ENCODE assay signal across 16 cellular contexts in the genomic region with DNA sequence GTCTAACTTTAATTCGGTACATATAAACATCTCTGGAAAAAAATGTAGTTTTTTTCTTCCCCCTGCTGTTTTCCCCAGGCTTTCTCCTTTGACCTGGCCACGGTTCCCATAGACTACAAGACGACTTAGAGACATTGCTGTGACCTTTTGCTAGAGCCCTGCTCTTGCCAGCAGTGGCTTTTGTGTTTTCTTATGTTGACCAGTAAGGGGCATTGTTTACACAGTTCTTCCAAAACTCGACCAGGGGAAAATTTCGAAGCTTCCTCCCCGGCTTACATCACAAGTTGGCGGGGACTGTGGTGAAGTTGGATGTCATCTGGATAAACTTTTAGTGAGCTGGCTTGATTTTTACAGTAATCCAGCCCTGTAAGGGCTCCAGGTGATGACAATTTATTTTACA. TPM values are rescaled to one million over a fixed set of nuclear protein-coding genes. Genes with fewer than 3 reads are reported as not detected.
DNase-seq lines count a peak whose midpoint lies in the region; ATAC-seq and TF ChIP-seq lines count a peak whose summit lies in the region.
"Had no signal": no experiment of that assay in that cellular context is flagged by ENCODE, and none has a peak within 500 bp of the region (broad histone marks: within the 10 kb centered on the region; RNA-seq: fewer than 3 reads in every experiment).

No MANE protein-coding gene starts in this region.

- ATAC-seq in GM23338 (peak; percentile 71), HG03565 (IDR thresholded peaks at IDR 0.05; ENCODE audit: unreplicated experiment) (no peak)
- ATAC-seq: activated T-cell treated with anti-CD3 and anti-CD28 coated beads, Interleukin-2, amount 50 U/mL, for 72 hours; natural killer cell; sciatic nerve had no signal

- no peak overlapping the region for H3K27ac Mint-ChIP-seq in GM23338
- H3K27ac Mint-ChIP-seq in mesothelial cell of epicardium = no peak overlapping the region
- H3K27ac Mint-ChIP-seq: activated T-cell treated with anti-CD3 and anti-CD28 coated beads, Interleukin-2, amount 50 U/mL, for 72 hours; natural killer cell had no signal

- no peaks in the 10 kb centered on the region for H3K27me3 ChIP-seq in GM23338 (ENCODE audit: insufficient read depth)
- H3K27me3 ChIP-seq in Peyer's patch = no peaks in the 10 kb centered on the region

- DNase-seq in G401 (ENCODE audit: low spot score) (peak; percentile 30), GM23338 (ENCODE audit: low spot score) (peak; percentile 47), RPMI7951 (ENCODE audit: low read depth) (peak; percentile 4), germinal center (ENCODE audit: low spot score) (peak; percentile 3), Peyer's patch (no peak), NCI-H1436 (lab: John Stamatoyannopoulos, UW) (no peak), mesothelial cell of epicardium (ENCODE audit: low spot score in 2 of 2, unreplicated experiment in 2 of 2) (no peak)
- DNase-seq: activated CD4-positive, alpha-beta T cell treated with anti-CD3 and anti-CD28 coated beads, Interleukin-2, amount 50 U/mL, for 1 hour; activated T-cell treated with anti-CD3 and anti-CD28 coated beads, Interleukin-2, amount 50 U/mL, for 72 hours; DMS79 treated with DMSO at 0.1 percent for 48 hours; KG1; kidney; natural killer cell had no signal

- H3K27me3 Mint-ChIP-seq in GM23338 (ENCODE audit: insufficient read depth, low read depth, poor library complexity) (peaks cover 2% of the 10 kb centered on the region), mesothelial cell of epicardium (ENCODE audit: low read depth) (no peaks in the 10 kb centered on the region)

- no peak overlapping the region for H2AFZ ChIP-seq in GM23338

- H3K79me2 ChIP-seq in GM23338 (replicated peaks; ENCODE audit: insufficient read depth) = no peaks in the 10 kb centered on the region

- H3K36me3 Mint-ChIP-seq in GM23338 (ENCODE audit: low read depth) (no peaks in the 10 kb centered on the region; the same call in 2 of the 3 replicates), mesothelial cell of epicardium (no peaks in the 10 kb centered on the region)
- H3K36me3 Mint-ChIP-seq: natural killer cell had no signal

- H3K4me2 ChIP-seq in GM23338 = no peak overlapping the region
- H3K4me2 ChIP-seq: BLaER1 had no signal

- H3K36me3 ChIP-seq in GM23338 (ENCODE audit: insufficient read depth) (no peaks in the 10 kb centered on the region), Peyer's patch (no peaks in the 10 kb centered on the region)
- H3K36me3 ChIP-seq: BLaER1 had no signal

- H3K27ac ChIP-seq in GM23338 (ENCODE audit: low read depth) = no peak overlapping the region
- H3K27ac ChIP-seq in Peyer's patch = no peak overlapping the region
- H3K27ac ChIP-seq: BLaER1 had no signal

- no peaks in the 10 kb centered on the region for H3K9me2 ChIP-seq in GM23338 (ENCODE audit: insufficient read depth)

- H3K4me3 Mint-ChIP-seq in GM23338 (no peak overlapping the region), mesothelial cell of epicardium (no peak overlapping the region)
- H3K4me3 Mint-ChIP-seq: activated T-cell treated with anti-CD3 and anti-CD28 coated beads, Interleukin-2, amount 50 U/mL, for 72 hours; natural killer cell had no signal

- no peak for TF ChIP-seq POLR2A in Peyer's patch (IDR thresholded peaks at IDR 0.05)

- in situ Hi-C loops in G401 (cut with HindIII; ENCODE audit: low sequenced_read_pairs) = no loop called here

- H3K9me3 ChIP-seq in Peyer's patch = no peaks in the 10 kb centered on the region
- H3K9me3 ChIP-seq: BLaER1 had no signal

- H3K9me3 Mint-ChIP-seq in GM23338 (no peaks in the 10 kb centered on the region), mesothelial cell of epicardium (peaks cover 15% of the 10 kb centered on the region)
- H3K9me3 Mint-ChIP-seq: activated T-cell treated with anti-CD3 and anti-CD28 coated beads, Interleukin-2, amount 50 U/mL, for 72 hours; natural killer cell had no signal

- peaks cover 12% of the 10 kb centered on the region for H3K4me1 Mint-ChIP-seq in GM23338
- peaks cover 4% of the 10 kb centered on the region for H3K4me1 Mint-ChIP-seq in mesothelial cell of epicardium
- H3K4me1 Mint-ChIP-seq: natural killer cell had no signal

- no peaks in the 10 kb centered on the region for H4K20me1 ChIP-seq in GM23338 (replicated peaks; ENCODE audit: insufficient read depth)

- no peak overlapping the region for H3K4me3 ChIP-seq in GM23338
- no peak overlapping the region for H3K4me3 ChIP-seq in Peyer's patch
- H3K4me3 ChIP-seq: BLaER1 had no signal

- H3F3A ChIP-seq in GM23338 (replicated peaks; ENCODE audit: low read depth) = no peaks in the 10 kb centered on the region

- H3K4me1 ChIP-seq in GM23338 (ENCODE audit: insufficient read depth) (0 out of 2 replicates have a peak, but pooled peaks cover 6% of the 10 kb centered on the region), Peyer's patch (no peaks in the 10 kb centered on the region)
- H3K4me1 ChIP-seq: BLaER1 had no signal

- TF ChIP-seq CTCF in GM23338 (conservative IDR thresholded peaks at IDR 0.05; ENCODE audit: low read depth in 2 of 2) (peak in 1 of 2 experiments; percentile 38; a peak in 2 of 4 replicates), Peyer's patch (IDR thresholded peaks at IDR 0.05) (no peak), mesothelial cell of epicardium (IDR thresholded peaks at IDR 0.05; ENCODE audit: unreplicated experiment) (no peak)

TF ChIP-seq in GM23338, 12 proteins besides CTCF, POLR2A, EP300 and RAD21:
- TF ChIP-seq ETS1 (IDR thresholded peaks at IDR 0.05) = no peak
- TF ChIP-seq CREB1 (CRISPR knock-in tag; IDR thresholded peaks at IDR 0.05; ENCODE audit: low read depth) = no peak
- TF ChIP-seq EZH2phosphoT487 (IDR thresholded peaks at IDR 0.05; ENCODE audit: unreplicated experiment) = no peak
- no peak for TF ChIP-seq NANOG (IDR thresholded peaks at IDR 0.05; ENCODE audit: borderline replicate concordance)

RNA-seq across cellular contexts. Expression of gene CCDC160, which starts 9.3 kb away (rescaled TPM):
- 14.5 and 19.8 TPM in 2 replicates for total RNA-seq in G401 (2014; rRNA removed; shearing (Covaris generic))
- 2.4 and 2.7 TPM in 2 replicates for total RNA-seq in GM23338 (2014; rRNA removed; shearing (Covaris generic))
- polyA plus RNA-seq in GM23338 (2016; fragmentation: Nextera tagmentation; extraction: Ambion mirVana) = 5.6 and 6.9 TPM in 2 replicates
- not detected in 2 replicates for total RNA-seq in RPMI7951 (2014; rRNA removed; shearing (Covaris generic))
- total RNA-seq in Peyer's patch (not detected), mesothelial cell of epicardium (0.29 to 0.63 TPM (median 0.42 TPM) in 3 replicates)
- total RNA-seq: activated T-cell treated with anti-CD3 and anti-CD28 coated beads, Interleukin-2, amount 50 U/mL, for 72 hours; natural killer cell had no signal

Comparison
In these comparisons a context has a peak if more than half of its experiments do, and no peak if none do; other contexts are left out.
1. DNase-seq: peak in G401 (single experiment), GM23338 (single experiment), RPMI7951 (single experiment) and germinal center (single experiment); none in Peyer's patch (0 of 3), NCI-H1436 (single experiment) and mesothelial cell of epicardium (0 of 2).